8 cellular contexts compared by ENCODE assay signal in genomic region chr16:85554114-85554790, GRCh38. TPM values are rescaled to one million over a fixed set of nuclear protein-coding genes. Genes with fewer than 3 reads are reported as not detected.
DNase-seq lines count a peak whose midpoint lies in the region; ATAC-seq and TF ChIP-seq lines count a peak whose summit lies in the region.

No MANE protein-coding gene starts in this region.

- peaks cover 18% of the 10 kb centered on the region for H3K4me1 ChIP-seq in ES-I3 (ENCODE audit: insufficient read depth, low read length)
- peaks cover 46% of the 10 kb centered on the region for H3K4me1 ChIP-seq in Karpas-422 (ENCODE audit: low read length)
- H3K4me1 ChIP-seq in ascending aorta = peaks cover 0 to 16% of the 10 kb centered on the region in 2 donors
- H3K4me1 ChIP-seq in hepatocyte (ENCODE audit: insufficient read depth) = peaks cover 34% of the 10 kb centered on the region

- H2AFZ ChIP-seq in Karpas-422 (ENCODE audit: low read length) (no peak overlapping the region), hepatocyte (no peak overlapping the region)

- peak overlapping the region; percentile 63; the same call in 1 of the 2 replicates for H3K9ac ChIP-seq in ES-I3 (ENCODE audit: low read depth, low read length)
- 0 out of 2 replicates have a peak overlapping the region, but pooled peaks have one; percentile 3 for H3K9ac ChIP-seq in Karpas-422 (ENCODE audit: low read length)

- H4K20me1 ChIP-seq in Karpas-422 (ENCODE audit: insufficient read depth, low read depth, low read length) (0 out of 2 replicates have a peak, but pooled peaks cover 5% of the 10 kb centered on the region), hepatocyte (ENCODE audit: insufficient read depth, poor library complexity, severe bottlenecking) (peaks cover 14% of the 10 kb centered on the region)

- DNase-seq in Karpas-422 = peak; percentile 66
- peak; percentile 50 to 85 (median 66) for DNase-seq in T-helper 1 cell
- DNase-seq in ascending aorta (ENCODE audit: low spot score in 2 of 2) = peak; percentile 54 to 86
- DNase-seq in hepatocyte (ENCODE audit: low spot score) = peak; percentile 61
- peak; percentile 86 for DNase-seq in sciatic nerve (ENCODE audit: low spot score)
- DNase-seq in NCI-H1048 (lab: John Stamatoyannopoulos, UW) = no peak

- ATAC-seq in GM21786 (IDR thresholded peaks at IDR 0.05; ENCODE audit: unreplicated experiment) (peak; percentile 55), sciatic nerve (peak; percentile 81)

- whole genome bisulfite sequencing in hepatocyte (ENCODE audit: low lambda C conversion rate, missing lambda C conversion rate) = 3% methylated on average over 15 of the region's 35 CpGs

- TF ChIP-seq CTCF in ascending aorta (IDR thresholded peaks at IDR 0.05) = no peak
- TF ChIP-seq CTCF in hepatocyte (IDR thresholded peaks at IDR 0.05; ENCODE audit: poor library complexity) = no peak

- H3K27ac ChIP-seq in Karpas-422 (ENCODE audit: low read length) (no peak overlapping the region), ascending aorta (peak overlapping the region; percentile 72 to 89), hepatocyte (peak overlapping the region; percentile 87)

- no peaks in the 10 kb centered on the region for H3K9me2 ChIP-seq in Karpas-422 (replicated peaks; ENCODE audit: insufficient read depth, low read length)
- H3K9me2 ChIP-seq in hepatocyte (replicated peaks; ENCODE audit: insufficient read depth) = no peaks in the 10 kb centered on the region

- H3K4me2 ChIP-seq in Karpas-422 (ENCODE audit: low read depth, low read length, poor library complexity, severe bottlenecking) = peak overlapping the region; percentile 44
- peak overlapping the region; percentile 94 for H3K4me2 ChIP-seq in hepatocyte

- H3K4me3 ChIP-seq in Karpas-422 (ENCODE audit: low read length) = peak overlapping the region; percentile 23; the same call in 1 of the 2 replicates
- peak overlapping the region; percentile 76 to 96 for H3K4me3 ChIP-seq in ascending aorta
- H3K4me3 ChIP-seq in hepatocyte = peak overlapping the region; percentile 90

- H3K27me3 ChIP-seq in Karpas-422 (ENCODE audit: low read length) (peaks cover 6% of the 10 kb centered on the region; the same call in 1 of the 2 replicates), ascending aorta (no peaks in the 10 kb centered on the region), hepatocyte (no peaks in the 10 kb centered on the region)

- intact Hi-C loops in ascending aorta (cut with DNase I) = loop anchor here (2.0 kb wide), 1 partner anchor 231 kb away; no protein-coding TSS in a partner anchor
- intact Hi-C loops in sciatic nerve (cut with DNase I) = no loop called here

- no peaks in the 10 kb centered on the region for H3K36me3 ChIP-seq in ES-I3 (ENCODE audit: insufficient read depth, low read length)
- H3K36me3 ChIP-seq in Karpas-422 (ENCODE audit: insufficient read depth, low read length) = no peaks in the 10 kb centered on the region
- no peaks in the 10 kb centered on the region for H3K36me3 ChIP-seq in ascending aorta
- no peaks in the 10 kb centered on the region for H3K36me3 ChIP-seq in hepatocyte (replicated peaks; ENCODE audit: insufficient read depth, low read depth)

- H3K9me3 ChIP-seq in ES-I3 (ENCODE audit: control insufficient read depth, insufficient read depth, low read length) (no peaks in the 10 kb centered on the region), Karpas-422 (ENCODE audit: low read length) (no peaks in the 10 kb centered on the region), ascending aorta (no peaks in the 10 kb centered on the region), hepatocyte (ENCODE audit: low read depth) (no peaks in the 10 kb centered on the region)

- H3K79me2 ChIP-seq in Karpas-422 (ENCODE audit: low read length) (no peaks in the 10 kb centered on the region), hepatocyte (peaks cover 21% of the 10 kb centered on the region)

RNA-seq across cellular contexts. Expression of gene GSE1, which starts 58.9 kb away (rescaled TPM):
- total RNA-seq in Karpas-422 (2014; rRNA removed; shearing (Covaris generic); ENCODE audit: low replicate concordance) = 1.9 and 6.0 TPM in 2 replicates
- total RNA-seq in ascending aorta = 120 TPM
- total RNA-seq in hepatocyte = 32.8 and 43.5 TPM in 2 replicates
- polyA plus RNA-seq in hepatocyte = 27.9 and 33.1 TPM in 2 replicates
- 97.3 TPM for total RNA-seq in sciatic nerve

Comparison
In these comparisons a context has a peak if more than half of its experiments do, and no peak if none do; other contexts are left out.
1. H3K4me3 ChIP-seq: peak in every context shown above with its lines; median percentile 90 in hepatocyte; 86 in ascending aorta; 23 in Karpas-422.